In the genomic region with DNA sequence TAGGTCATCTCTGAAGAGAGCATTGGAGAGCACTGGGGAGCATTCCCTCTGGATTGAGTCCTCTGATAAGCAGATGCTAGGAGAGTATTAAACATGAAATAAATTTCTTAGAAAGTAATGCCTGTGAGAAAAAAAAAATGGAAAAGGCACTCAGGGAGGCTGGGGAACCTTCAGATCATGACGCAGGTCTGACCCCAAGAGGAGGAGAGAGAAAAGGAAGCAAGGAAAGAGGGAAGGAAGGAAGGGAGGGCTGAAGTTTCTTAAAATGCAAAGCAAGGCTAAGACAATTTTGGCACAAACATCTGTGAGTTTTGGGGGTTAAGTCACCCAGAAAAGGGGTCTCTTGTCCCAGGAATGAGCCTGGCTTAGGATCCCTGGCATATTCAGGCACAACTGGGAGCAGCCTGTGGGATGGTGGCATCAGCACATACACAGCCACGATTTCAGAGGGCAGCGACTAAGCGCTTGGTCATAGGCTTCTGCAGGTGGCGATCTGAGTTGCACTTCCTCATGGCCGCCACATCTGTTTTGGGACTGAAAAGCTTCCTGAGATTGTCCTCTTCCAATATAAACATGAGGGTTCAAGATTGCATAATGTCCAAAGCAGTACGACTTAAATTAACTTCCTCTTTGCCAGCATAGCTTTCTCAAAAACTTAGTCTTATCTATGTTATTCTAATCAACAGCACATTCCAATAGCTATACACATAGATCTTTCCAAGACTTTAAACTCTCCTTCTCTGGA, we compare ENCODE assay signal across 16 cellular contexts.
DNase-seq lines count a peak whose midpoint lies in the region; ATAC-seq, FAIRE-seq and TF ChIP-seq lines count a peak whose summit lies in the region.
"Had no signal": no experiment of that assay in that cellular context is flagged by ENCODE, and none has a peak within 500 bp of the region (broad histone marks: within the 10 kb centered on the region; RNA-seq: fewer than 3 reads in every experiment).

No MANE protein-coding gene starts in this region.

- no peak overlapping the region for H3K4me2 ChIP-seq in MM.1S (ENCODE audit: low read depth, low read length)
- peak overlapping the region; percentile 62 for H3K4me2 ChIP-seq in astrocyte (ENCODE audit: low read length)

- no peak overlapping the region for H3K9ac ChIP-seq in MM.1S (ENCODE audit: low read length)
- no peak overlapping the region for H3K9ac ChIP-seq in astrocyte (ENCODE audit: low read length)

- ATAC-seq in HG02970 (IDR thresholded peaks at IDR 0.05; ENCODE audit: low FRiP score, unreplicated experiment): no peak
- ATAC-seq: activated CD8-positive, alpha-beta T cell treated with anti-CD3 and anti-CD28 coated beads, Interleukin-2, amount 10 ng/mL, durations not matched to agents 7 days and 5 days had no signal

- H3K4me1 ChIP-seq in MM.1S (ENCODE audit: low read length) (0 out of 2 replicates have a peak, but pooled peaks cover 7% of the 10 kb centered on the region), astrocyte (ENCODE audit: insufficient read depth, low read length) (peaks cover 26% of the 10 kb centered on the region)
- no peaks in the 10 kb centered on the region for H3K4me1 ChIP-seq in CD8-positive, alpha-beta memory T cell (ENCODE audit: insufficient read depth, low read length)
- H3K4me1 ChIP-seq: ascending aorta, vagina had no signal

- no peaks in the 10 kb centered on the region for H3K36me3 Mint-ChIP-seq in astrocyte (ENCODE audit: low read depth, unreplicated experiment)
- no peaks in the 10 kb centered on the region for H3K36me3 Mint-ChIP-seq in mesothelial cell of epicardium
- H3K36me3 Mint-ChIP-seq in activated CD4-positive, alpha-beta memory T cell treated with anti-CD3 and anti-CD28 coated beads, Interleukin-2, amount 10 ng/mL, durations not matched to agents 7 days and 5 days (ENCODE audit: low read depth): no peaks in the 10 kb centered on the region
- H3K36me3 Mint-ChIP-seq in CD8-positive, alpha-beta memory T cell: no peaks in the 10 kb centered on the region

- no peak for TF ChIP-seq CTCF in MM.1S (IDR thresholded peaks at IDR 0.05; ENCODE audit: low read length)
- no peak for TF ChIP-seq CTCF in astrocyte (IDR thresholded peaks at IDR 0.05; ENCODE audit: insufficient read depth, low read depth, low read length)
- TF ChIP-seq CTCF in mesothelial cell of epicardium (IDR thresholded peaks at IDR 0.05; ENCODE audit: unreplicated experiment): no peak

- H3K4me1 Mint-ChIP-seq in astrocyte (ENCODE audit: low read depth, unreplicated experiment): peaks cover 26% of the 10 kb centered on the region
- peaks cover 22% of the 10 kb centered on the region for H3K4me1 Mint-ChIP-seq in mesothelial cell of epicardium
- no peaks in the 10 kb centered on the region for H3K4me1 Mint-ChIP-seq in activated CD4-positive, alpha-beta memory T cell treated with anti-CD3 and anti-CD28 coated beads, Interleukin-2, amount 10 ng/mL, durations not matched to agents 7 days and 5 days
- no peaks in the 10 kb centered on the region for H3K4me1 Mint-ChIP-seq in CD8-positive, alpha-beta memory T cell
- H3K4me1 Mint-ChIP-seq: B cell had no signal

- H3K27ac Mint-ChIP-seq in astrocyte (ENCODE audit: unreplicated experiment): no peak overlapping the region
- H3K27ac Mint-ChIP-seq in mesothelial cell of epicardium: peak overlapping the region; percentile 45
- no peak overlapping the region for H3K27ac Mint-ChIP-seq in activated CD4-positive, alpha-beta memory T cell treated with anti-CD3 and anti-CD28 coated beads, Interleukin-2, amount 10 ng/mL, durations not matched to agents 7 days and 5 days
- no peak overlapping the region for H3K27ac Mint-ChIP-seq in CD8-positive, alpha-beta memory T cell
- H3K27ac Mint-ChIP-seq: activated CD8-positive, alpha-beta T cell treated with anti-CD3 and anti-CD28 coated beads, Interleukin-2, amount 10 ng/mL, durations not matched to agents 7 days and 5 days; B cell had no signal

- H3K4me3 Mint-ChIP-seq in astrocyte (ENCODE audit: unreplicated experiment): no peak overlapping the region
- H3K4me3 Mint-ChIP-seq in mesothelial cell of epicardium: no peak overlapping the region
- no peak overlapping the region for H3K4me3 Mint-ChIP-seq in activated CD4-positive, alpha-beta memory T cell treated with anti-CD3 and anti-CD28 coated beads, Interleukin-2, amount 10 ng/mL, durations not matched to agents 7 days and 5 days
- no peak overlapping the region for H3K4me3 Mint-ChIP-seq in CD8-positive, alpha-beta memory T cell
- H3K4me3 Mint-ChIP-seq: activated CD8-positive, alpha-beta T cell treated with anti-CD3 and anti-CD28 coated beads, Interleukin-2, amount 10 ng/mL, durations not matched to agents 7 days and 5 days; B cell had no signal

- no peaks in the 10 kb centered on the region for H3K79me2 ChIP-seq in MM.1S (ENCODE audit: low read length)
- no peaks in the 10 kb centered on the region for H3K79me2 ChIP-seq in astrocyte (ENCODE audit: insufficient read depth, low read length)

- H3K36me3 ChIP-seq in MM.1S (replicated peaks; ENCODE audit: insufficient read depth, low read length) (no peaks in the 10 kb centered on the region), astrocyte (ENCODE audit: insufficient read depth, low read length) (no peaks in the 10 kb centered on the region)
- H3K36me3 ChIP-seq in CD8-positive, alpha-beta memory T cell (ENCODE audit: insufficient read depth, low read length): no peaks in the 10 kb centered on the region
- H3K36me3 ChIP-seq: ascending aorta, vagina had no signal

- H3K9me3 ChIP-seq in MM.1S (replicated peaks; ENCODE audit: insufficient read depth, low read length) (no peaks in the 10 kb centered on the region), astrocyte (ENCODE audit: insufficient read depth, low read depth, low read length) (no peaks in the 10 kb centered on the region)
- no peaks in the 10 kb centered on the region for H3K9me3 ChIP-seq in CD8-positive, alpha-beta memory T cell (ENCODE audit: low read length)
- H3K9me3 ChIP-seq: ascending aorta, vagina had no signal

- POLR2A ChIA-PET in activated CD4-positive, alpha-beta memory T cell treated with anti-CD3 and anti-CD28 coated beads, Interleukin-2, amount 10 ng/mL, durations not matched to agents 7 days and 5 days (lab: Charles Lee): no interaction called here
- POLR2A ChIA-PET in CD8-positive, alpha-beta memory T cell (lab: Charles Lee): no interaction called here

- H3K9me3 Mint-ChIP-seq in astrocyte (ENCODE audit: unreplicated experiment): no peaks in the 10 kb centered on the region
- no peaks in the 10 kb centered on the region for H3K9me3 Mint-ChIP-seq in mesothelial cell of epicardium
- H3K9me3 Mint-ChIP-seq in activated CD4-positive, alpha-beta memory T cell treated with anti-CD3 and anti-CD28 coated beads, Interleukin-2, amount 10 ng/mL, durations not matched to agents 7 days and 5 days: peaks cover 8% of the 10 kb centered on the region
- H3K9me3 Mint-ChIP-seq in CD8-positive, alpha-beta memory T cell: peaks cover 0 to 15% (median 3%) of the 10 kb centered on the region in 5 donors

- no peaks in the 10 kb centered on the region for H3K27me3 ChIP-seq in MM.1S (replicated peaks; ENCODE audit: insufficient read depth, low read length)
- H3K27me3 ChIP-seq in astrocyte (ENCODE audit: insufficient read depth, low read length): no peaks in the 10 kb centered on the region
- H3K27me3 ChIP-seq in CD8-positive, alpha-beta memory T cell (ENCODE audit: insufficient read depth, low read length, poor library complexity, severe bottlenecking): no peaks in the 10 kb centered on the region
- H3K27me3 ChIP-seq: ascending aorta, dorsolateral prefrontal cortex, vagina had no signal

- H4K20me1 ChIP-seq in MM.1S (ENCODE audit: insufficient read depth, low read length) (no peaks in the 10 kb centered on the region), astrocyte (ENCODE audit: insufficient read depth, low read length) (no peaks in the 10 kb centered on the region)

- H3K4me3 ChIP-seq in MM.1S (ENCODE audit: low read length) (no peak overlapping the region), astrocyte (ENCODE audit: insufficient read depth, low read depth, low read length) (no peak overlapping the region)
- no peak overlapping the region for H3K4me3 ChIP-seq in CD8-positive, alpha-beta memory T cell (ENCODE audit: low read length)
- H3K4me3 ChIP-seq: ascending aorta, dorsolateral prefrontal cortex, vagina had no signal

- FAIRE-seq in astrocyte (lab: Jason Lieb, UNC): no peak

- H3F3A ChIP-seq in MM.1S (ENCODE audit: insufficient read depth, low read length): no peaks in the 10 kb centered on the region

- H3K27ac ChIP-seq in MM.1S (ENCODE audit: low read length) (no peak overlapping the region), astrocyte (ENCODE audit: low read depth, low read length) (peak overlapping the region; percentile 21)
- H3K27ac ChIP-seq in CD8-positive, alpha-beta memory T cell (ENCODE audit: low read depth, low read length): no peak overlapping the region
- H3K27ac ChIP-seq: ascending aorta, dorsolateral prefrontal cortex, vagina had no signal

- no peaks in the 10 kb centered on the region for H3K27me3 Mint-ChIP-seq in astrocyte (ENCODE audit: low read depth, unreplicated experiment)
- no peaks in the 10 kb centered on the region for H3K27me3 Mint-ChIP-seq in mesothelial cell of epicardium (ENCODE audit: low read depth)
- no peaks in the 10 kb centered on the region for H3K27me3 Mint-ChIP-seq in activated CD4-positive, alpha-beta memory T cell treated with anti-CD3 and anti-CD28 coated beads, Interleukin-2, amount 10 ng/mL, durations not matched to agents 7 days and 5 days
- peaks cover 0 to 1% of the 10 kb centered on the region in 2 donors for H3K27me3 Mint-ChIP-seq in CD8-positive, alpha-beta memory T cell
- H3K27me3 Mint-ChIP-seq: B cell had no signal

- H3K9me2 ChIP-seq in MM.1S (replicated peaks; ENCODE audit: insufficient read depth, low read length): no peaks in the 10 kb centered on the region

- peak; percentile 36 for DNase-seq in Daoy (ENCODE audit: low read depth)
- no peak for DNase-seq in MM.1S
- peak; percentile 81 for DNase-seq in astrocyte (ENCODE audit: low read depth)
- no peak for DNase-seq in mesothelial cell of epicardium (ENCODE audit: low spot score in 2 of 2, unreplicated experiment in 2 of 2)
- DNase-seq in activated CD4-positive, alpha-beta memory T cell treated with anti-CD3 and anti-CD28 coated beads, Interleukin-2, amount 10 ng/mL, durations not matched to agents 7 days and 5 days: no peak
- no peak for DNase-seq in foreskin melanocyte
- no peak for DNase-seq in CD8-positive, alpha-beta memory T cell
- DNase-seq: activated CD8-positive, alpha-beta T cell treated with anti-CD3 and anti-CD28 coated beads, Interleukin-2, amount 10 ng/mL, durations not matched to agents 7 days and 5 days; activated effector memory CD4-positive, alpha-beta T cell treated with anti-CD3 and anti-CD28 coated beads, Interleukin-2, amount 50 U/mL, for 16 hours; NCI-H1105; T1000 had no signal

- H2AFZ ChIP-seq in MM.1S (ENCODE audit: low read length): peak overlapping the region; percentile 10; the same call in 1 of the 2 replicates
- H2AFZ ChIP-seq in astrocyte (ENCODE audit: low read depth, low read length): no peak overlapping the region

- CTCF ChIA-PET in activated CD4-positive, alpha-beta memory T cell treated with anti-CD3 and anti-CD28 coated beads, Interleukin-2, amount 10 ng/mL, durations not matched to agents 7 days and 5 days (lab: Charles Lee): no interaction called here
- CTCF ChIA-PET in CD8-positive, alpha-beta memory T cell (lab: Charles Lee): no interaction called here

Comparison
In these comparisons a context has a peak if more than half of its experiments do, and no peak if none do; other contexts are left out.
1. DNase-seq: peak in Daoy (single experiment) and astrocyte (single experiment); none in MM.1S (single experiment), mesothelial cell of epicardium (0 of 2), activated CD4-positive, alpha-beta memory T cell treated with anti-CD3 and anti-CD28 coated beads, Interleukin-2, amount 10 ng/mL, durations not matched to agents 7 days and 5 days (single experiment), foreskin melanocyte (single experiment) and CD8-positive, alpha-beta memory T cell (0 of 5).